10 cellular contexts compared by ENCODE assay signal in genomic region chr17:42512246-42512645, GRCh38. TPM values are rescaled to one million over a fixed set of nuclear protein-coding genes. Genes with fewer than 3 reads are reported as not detected.
DNase-seq lines count a peak whose midpoint lies in the region; TF ChIP-seq lines count a peak whose summit lies in the region.
"Had no signal": no experiment of that assay in that cellular context is flagged by ENCODE, and none has a peak within 500 bp of the region (broad histone marks: within the 10 kb centered on the region; RNA-seq: fewer than 3 reads in every experiment).

No MANE protein-coding gene starts in this region.

- DNase-seq in neural crest cell (ENCODE audit: low read depth, low spot score) (no peak), type B pancreatic cell (ENCODE audit: extremely low spot score, unreplicated experiment) (no peak)
- no peak for DNase-seq in effector memory CD4-positive, alpha-beta T cell
- no peak for DNase-seq in stimulated activated CD4-positive, alpha-beta T cell treated with anti-CD3 and anti-CD28 coated beads, Interleukin-4, amount 100 ng/mL, for 1 hour
- DNase-seq: activated naive CD8-positive, alpha-beta T cell treated with anti-CD3 and anti-CD28 coated beads for 36 hours; NCI-H1930; NCI-H774; SJCRH30 had no signal

- no peaks in the 10 kb centered on the region for H3K27me3 Mint-ChIP-seq in neural crest cell (ENCODE audit: low read depth)
- no peaks in the 10 kb centered on the region for H3K27me3 Mint-ChIP-seq in type B pancreatic cell
- H3K27me3 Mint-ChIP-seq: activated naive CD8-positive, alpha-beta T cell treated with anti-CD3 and anti-CD28 coated beads for 36 hours had no signal

- H3K27ac ChIP-seq in duodenal mucosa (ENCODE audit: low read depth, low read length) = peak overlapping the region; percentile 71
- H3K27ac ChIP-seq in effector memory CD4-positive, alpha-beta T cell (ENCODE audit: insufficient read depth, low read length, poor library complexity, severe bottlenecking) = no peak overlapping the region
- H3K27ac ChIP-seq: neutrophil, SJCRH30 had no signal

- peaks cover 36 to 52% of the 10 kb centered on the region in 2 donors for H3K36me3 ChIP-seq in duodenal mucosa (ENCODE audit: control insufficient read depth in 1 of 2, insufficient read depth in 2 of 2, low read length in 2 of 2)
- peaks cover 6% of the 10 kb centered on the region for H3K36me3 ChIP-seq in effector memory CD4-positive, alpha-beta T cell (ENCODE audit: control insufficient read depth, insufficient read depth, low read length)

- H3K9me3 Mint-ChIP-seq in neural crest cell = no peaks in the 10 kb centered on the region
- H3K9me3 Mint-ChIP-seq in type B pancreatic cell = no peaks in the 10 kb centered on the region
- H3K9me3 Mint-ChIP-seq: activated naive CD8-positive, alpha-beta T cell treated with anti-CD3 and anti-CD28 coated beads for 36 hours had no signal

- no peak overlapping the region for H3K9ac ChIP-seq in duodenal mucosa (ENCODE audit: low read depth in 1 of 2, low read length in 2 of 2)

- peaks cover 6 to 9% of the 10 kb centered on the region in 2 donors for H3K4me1 ChIP-seq in duodenal mucosa (ENCODE audit: control insufficient read depth in 1 of 2, insufficient read depth in 2 of 2, low read length in 2 of 2)
- no peaks in the 10 kb centered on the region for H3K4me1 ChIP-seq in effector memory CD4-positive, alpha-beta T cell (ENCODE audit: control insufficient read depth, insufficient read depth, low read length, poor library complexity, severe bottlenecking)

- H3K36me3 Mint-ChIP-seq in neural crest cell (ENCODE audit: low read depth) = peaks cover 3% of the 10 kb centered on the region
- peaks cover 22% of the 10 kb centered on the region for H3K36me3 Mint-ChIP-seq in type B pancreatic cell
- H3K36me3 Mint-ChIP-seq: activated naive CD8-positive, alpha-beta T cell treated with anti-CD3 and anti-CD28 coated beads for 36 hours had no signal

- no peaks in the 10 kb centered on the region for H3K27me3 ChIP-seq in duodenal mucosa (ENCODE audit: control insufficient read depth in 1 of 2, insufficient read depth in 2 of 2, low read length in 2 of 2)
- H3K27me3 ChIP-seq in effector memory CD4-positive, alpha-beta T cell (replicated peaks; ENCODE audit: control insufficient read depth, insufficient read depth, low read length, poor library complexity, severe bottlenecking) = no peaks in the 10 kb centered on the region
- H3K27me3 ChIP-seq: neutrophil, SJCRH30 had no signal

- H3K4me3 Mint-ChIP-seq in neural crest cell (no peak overlapping the region), type B pancreatic cell (no peak overlapping the region)
- H3K4me3 Mint-ChIP-seq: activated naive CD8-positive, alpha-beta T cell treated with anti-CD3 and anti-CD28 coated beads for 36 hours had no signal

- no peaks in the 10 kb centered on the region for H3K9me3 ChIP-seq in duodenal mucosa (ENCODE audit: control insufficient read depth in 1 of 2, low read length in 2 of 2)
- H3K9me3 ChIP-seq in effector memory CD4-positive, alpha-beta T cell (ENCODE audit: control insufficient read depth, low read length) = no peaks in the 10 kb centered on the region
- H3K9me3 ChIP-seq: neutrophil, SJCRH30 had no signal

- TF ChIP-seq CTCF in neural crest cell (conservative IDR thresholded peaks at IDR 0.05) (no peak), type B pancreatic cell (conservative IDR thresholded peaks at IDR 0.05) (no peak)

- H3K4me1 Mint-ChIP-seq in neural crest cell (peaks cover 2% of the 10 kb centered on the region), type B pancreatic cell (ENCODE audit: unreplicated experiment) (peaks cover 4% of the 10 kb centered on the region)
- H3K4me1 Mint-ChIP-seq: activated naive CD8-positive, alpha-beta T cell treated with anti-CD3 and anti-CD28 coated beads for 36 hours had no signal

- peak overlapping the region; percentile 29 for H3K27ac Mint-ChIP-seq in neural crest cell (ENCODE audit: unreplicated experiment)
- H3K27ac Mint-ChIP-seq in type B pancreatic cell = peak overlapping the region; percentile 16
- H3K27ac Mint-ChIP-seq: activated naive CD8-positive, alpha-beta T cell treated with anti-CD3 and anti-CD28 coated beads for 36 hours had no signal

- H3K4me3 ChIP-seq in duodenal mucosa (ENCODE audit: low read depth in 1 of 2, low read length in 2 of 2) = no peak overlapping the region
- H3K4me3 ChIP-seq in effector memory CD4-positive, alpha-beta T cell (ENCODE audit: insufficient read depth, low read depth, low read length, poor library complexity, severe bottlenecking) = no peak overlapping the region
- H3K4me3 ChIP-seq: SJCRH30 had no signal

RNA-seq across cellular contexts. Expression of gene NAGLU, which starts 23.8 kb away (rescaled TPM):
- total RNA-seq in neural crest cell = 20.5 and 21.2 TPM in 2 replicates
- total RNA-seq in type B pancreatic cell (ENCODE audit: low replicate concordance) = 24.0 and 26.5 TPM in 2 replicates

RNA-seq across cellular contexts. Expression of gene HSD17B1, which starts 40.5 kb away (rescaled TPM):
- total RNA-seq in neural crest cell (1.2 and 1.9 TPM in 2 replicates), type B pancreatic cell (ENCODE audit: low replicate concordance) (2.2 and 2.7 TPM in 2 replicates)

RNA-seq across cellular contexts. Expression of gene COASY, which starts 49.7 kb away (rescaled TPM):
- 58.3 and 59.6 TPM in 2 replicates for total RNA-seq in neural crest cell
- total RNA-seq in type B pancreatic cell (ENCODE audit: low replicate concordance) = 78.0 and 80.8 TPM in 2 replicates

RNA-seq across cellular contexts. Expression of gene ATP6V0A1, which starts 53.6 kb away (rescaled TPM):
- total RNA-seq in neural crest cell (59.4 and 64.7 TPM in 2 replicates), type B pancreatic cell (ENCODE audit: low replicate concordance) (65.5 and 69.4 TPM in 2 replicates)

RNA-seq across cellular contexts. Expression of gene MLX, which starts 54.7 kb away (rescaled TPM):
- total RNA-seq in neural crest cell (38.6 and 41.1 TPM in 2 replicates), type B pancreatic cell (ENCODE audit: low replicate concordance) (31.3 and 32.3 TPM in 2 replicates)
